ENCODE assay signal across 1 cellular context in the genomic region with DNA sequence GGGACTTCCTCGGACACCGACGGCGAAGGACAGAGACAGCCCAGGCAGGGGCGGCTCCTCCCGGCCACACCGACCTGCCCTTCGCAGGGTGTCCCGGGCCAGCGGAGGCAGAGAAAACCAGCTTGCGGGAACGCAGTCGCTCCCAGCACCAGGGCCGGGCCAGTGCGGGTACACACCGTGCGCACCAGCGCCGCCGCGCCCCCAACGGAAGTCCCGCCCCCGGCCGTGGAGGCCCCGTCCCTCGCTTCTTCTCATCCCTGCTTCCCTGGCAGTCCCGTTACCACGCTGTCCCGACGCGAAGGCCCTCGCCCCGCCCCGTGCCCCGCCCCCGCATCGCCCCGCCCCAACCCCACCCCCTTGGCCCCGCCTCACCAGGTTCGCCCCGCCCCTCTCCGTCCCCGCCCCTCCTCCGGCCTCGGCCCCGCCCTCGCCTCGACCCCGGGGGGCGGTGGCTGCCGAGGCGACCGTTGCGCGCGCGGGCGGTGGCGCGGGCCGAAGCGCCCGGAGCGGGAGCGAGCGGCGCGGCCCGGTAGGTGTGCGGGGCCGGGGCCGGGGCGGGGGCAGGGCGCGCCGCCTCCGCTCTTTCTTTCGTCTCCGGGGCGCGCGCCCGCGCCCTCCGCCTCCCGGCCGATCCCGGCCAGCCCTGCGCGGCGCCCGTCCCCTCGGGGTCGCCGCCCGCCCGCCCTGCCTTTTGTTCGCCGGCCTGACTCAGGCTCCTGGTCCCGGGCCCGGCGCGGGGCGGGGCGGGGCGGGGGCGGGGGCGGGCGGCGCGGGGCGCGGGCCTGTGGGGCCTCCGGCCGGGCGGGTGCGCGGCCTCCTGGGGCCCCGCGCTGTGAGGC.
TF ChIP-seq lines count a peak whose summit lies in the region.

A gene with protein sequence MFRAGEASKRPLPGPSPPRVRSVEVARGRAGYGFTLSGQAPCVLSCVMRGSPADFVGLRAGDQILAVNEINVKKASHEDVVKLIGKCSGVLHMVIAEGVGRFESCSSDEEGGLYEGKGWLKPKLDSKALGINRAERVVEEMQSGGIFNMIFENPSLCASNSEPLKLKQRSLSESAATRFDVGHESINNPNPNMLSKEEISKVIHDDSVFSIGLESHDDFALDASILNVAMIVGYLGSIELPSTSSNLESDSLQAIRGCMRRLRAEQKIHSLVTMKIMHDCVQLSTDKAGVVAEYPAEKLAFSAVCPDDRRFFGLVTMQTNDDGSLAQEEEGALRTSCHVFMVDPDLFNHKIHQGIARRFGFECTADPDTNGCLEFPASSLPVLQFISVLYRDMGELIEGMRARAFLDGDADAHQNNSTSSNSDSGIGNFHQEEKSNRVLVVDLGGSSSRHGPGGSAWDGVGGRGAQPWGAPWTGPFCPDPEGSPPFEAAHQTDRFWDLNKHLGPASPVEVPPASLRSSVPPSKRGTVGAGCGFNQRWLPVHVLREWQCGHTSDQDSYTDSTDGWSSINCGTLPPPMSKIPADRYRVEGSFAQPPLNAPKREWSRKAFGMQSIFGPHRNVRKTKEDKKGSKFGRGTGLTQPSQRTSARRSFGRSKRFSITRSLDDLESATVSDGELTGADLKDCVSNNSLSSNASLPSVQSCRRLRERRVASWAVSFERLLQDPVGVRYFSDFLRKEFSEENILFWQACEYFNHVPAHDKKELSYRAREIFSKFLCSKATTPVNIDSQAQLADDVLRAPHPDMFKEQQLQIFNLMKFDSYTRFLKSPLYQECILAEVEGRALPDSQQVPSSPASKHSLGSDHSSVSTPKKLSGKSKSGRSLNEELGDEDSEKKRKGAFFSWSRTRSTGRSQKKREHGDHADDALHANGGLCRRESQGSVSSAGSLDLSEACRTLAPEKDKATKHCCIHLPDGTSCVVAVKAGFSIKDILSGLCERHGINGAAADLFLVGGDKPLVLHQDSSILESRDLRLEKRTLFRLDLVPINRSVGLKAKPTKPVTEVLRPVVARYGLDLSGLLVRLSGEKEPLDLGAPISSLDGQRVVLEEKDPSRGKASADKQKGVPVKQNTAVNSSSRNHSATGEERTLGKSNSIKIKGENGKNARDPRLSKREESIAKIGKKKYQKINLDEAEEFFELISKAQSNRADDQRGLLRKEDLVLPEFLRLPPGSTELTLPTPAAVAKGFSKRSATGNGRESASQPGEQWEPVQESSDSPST (N-terminal part only) (plus strand): TSS at position 451 of the 839 bp plus-strand sequence. CDS start 23,150 bp downstream, outside the sequence.

TF ChIP-seq in HepG2, 621 proteins besides CTCF, POLR2A, EP300 and RAD21 (continued from another document and continues in another):
- TF ChIP-seq KLF9 (CRISPR knock-in tag; IDR thresholded peaks at IDR 0.05; ENCODE audit: low read depth) = no peak; the same call in 1 of the 2 replicates
- TF ChIP-seq, protein P1, sequence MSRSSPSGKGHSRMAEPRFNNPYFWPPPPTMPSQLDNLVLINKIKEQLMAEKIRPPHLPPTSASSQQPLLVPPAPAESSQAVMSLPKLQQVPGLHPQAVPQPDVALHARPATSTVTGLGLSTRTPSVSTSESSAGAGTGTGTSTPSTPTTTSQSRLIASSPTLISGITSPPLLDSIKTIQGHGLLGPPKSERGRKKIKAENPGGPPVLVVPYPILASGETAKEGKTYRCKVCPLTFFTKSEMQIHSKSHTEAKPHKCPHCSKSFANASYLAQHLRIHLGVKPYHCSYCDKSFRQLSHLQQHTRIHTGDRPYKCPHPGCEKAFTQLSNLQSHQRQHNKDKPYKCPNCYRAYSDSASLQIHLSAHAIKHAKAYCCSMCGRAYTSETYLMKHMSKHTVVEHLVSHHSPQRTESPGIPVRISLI (CRISPR knock-in tag; IDR thresholded peaks at IDR 0.05; ENCODE audit: borderline replicate concordance) = no peak
- TF ChIP-seq KLF15 (CRISPR knock-in tag; IDR thresholded peaks at IDR 0.05; ENCODE audit: borderline replicate concordance) = no peak
- TF ChIP-seq PLRG1 (conservative IDR thresholded peaks at IDR 0.05) = no peak
- TF ChIP-seq KDM4B (CRISPR knock-in tag; IDR thresholded peaks at IDR 0.05) = no peak
- no peak for TF ChIP-seq ZNF30 (CRISPR knock-in tag; IDR thresholded peaks at IDR 0.05)
- no peak for TF ChIP-seq ZKSCAN8 (CRISPR knock-in tag; IDR thresholded peaks at IDR 0.05; ENCODE audit: borderline replicate concordance)
- TF ChIP-seq PAWR (CRISPR knock-in tag; IDR thresholded peaks at IDR 0.05; ENCODE audit: borderline replicate concordance) = no peak
- no peak for TF ChIP-seq KLF11 (CRISPR knock-in tag; IDR thresholded peaks at IDR 0.05)
- no peak for TF ChIP-seq TCF7 (IDR thresholded peaks at IDR 0.05; ENCODE audit: low read depth)
- TF ChIP-seq HOXA5 (CRISPR knock-in tag; IDR thresholded peaks at IDR 0.05) = peak; percentile 21; the same call in 1 of the 2 replicates
- TF ChIP-seq, protein P2, sequence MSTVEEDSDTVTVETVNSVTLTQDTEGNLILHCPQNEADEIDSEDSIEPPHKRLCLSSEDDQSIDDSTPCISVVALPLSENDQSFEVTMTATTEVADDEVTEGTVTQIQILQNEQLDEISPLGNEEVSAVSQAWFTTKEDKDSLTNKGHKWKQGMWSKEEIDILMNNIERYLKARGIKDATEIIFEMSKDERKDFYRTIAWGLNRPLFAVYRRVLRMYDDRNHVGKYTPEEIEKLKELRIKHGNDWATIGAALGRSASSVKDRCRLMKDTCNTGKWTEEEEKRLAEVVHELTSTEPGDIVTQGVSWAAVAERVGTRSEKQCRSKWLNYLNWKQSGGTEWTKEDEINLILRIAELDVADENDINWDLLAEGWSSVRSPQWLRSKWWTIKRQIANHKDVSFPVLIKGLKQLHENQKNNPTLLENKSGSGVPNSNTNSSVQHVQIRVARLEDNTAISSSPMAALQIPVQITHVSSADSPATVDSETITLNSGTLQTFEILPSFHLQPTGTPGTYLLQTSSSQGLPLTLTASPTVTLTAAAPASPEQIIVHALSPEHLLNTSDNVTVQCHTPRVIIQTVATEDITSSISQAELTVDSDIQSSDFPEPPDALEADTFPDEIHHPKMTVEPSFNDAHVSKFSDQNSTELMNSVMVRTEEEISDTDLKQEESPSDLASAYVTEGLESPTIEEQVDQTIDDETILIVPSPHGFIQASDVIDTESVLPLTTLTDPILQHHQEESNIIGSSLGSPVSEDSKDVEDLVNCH (CRISPR knock-in tag; IDR thresholded peaks at IDR 0.05) = no peak
- TF ChIP-seq, protein P3, sequence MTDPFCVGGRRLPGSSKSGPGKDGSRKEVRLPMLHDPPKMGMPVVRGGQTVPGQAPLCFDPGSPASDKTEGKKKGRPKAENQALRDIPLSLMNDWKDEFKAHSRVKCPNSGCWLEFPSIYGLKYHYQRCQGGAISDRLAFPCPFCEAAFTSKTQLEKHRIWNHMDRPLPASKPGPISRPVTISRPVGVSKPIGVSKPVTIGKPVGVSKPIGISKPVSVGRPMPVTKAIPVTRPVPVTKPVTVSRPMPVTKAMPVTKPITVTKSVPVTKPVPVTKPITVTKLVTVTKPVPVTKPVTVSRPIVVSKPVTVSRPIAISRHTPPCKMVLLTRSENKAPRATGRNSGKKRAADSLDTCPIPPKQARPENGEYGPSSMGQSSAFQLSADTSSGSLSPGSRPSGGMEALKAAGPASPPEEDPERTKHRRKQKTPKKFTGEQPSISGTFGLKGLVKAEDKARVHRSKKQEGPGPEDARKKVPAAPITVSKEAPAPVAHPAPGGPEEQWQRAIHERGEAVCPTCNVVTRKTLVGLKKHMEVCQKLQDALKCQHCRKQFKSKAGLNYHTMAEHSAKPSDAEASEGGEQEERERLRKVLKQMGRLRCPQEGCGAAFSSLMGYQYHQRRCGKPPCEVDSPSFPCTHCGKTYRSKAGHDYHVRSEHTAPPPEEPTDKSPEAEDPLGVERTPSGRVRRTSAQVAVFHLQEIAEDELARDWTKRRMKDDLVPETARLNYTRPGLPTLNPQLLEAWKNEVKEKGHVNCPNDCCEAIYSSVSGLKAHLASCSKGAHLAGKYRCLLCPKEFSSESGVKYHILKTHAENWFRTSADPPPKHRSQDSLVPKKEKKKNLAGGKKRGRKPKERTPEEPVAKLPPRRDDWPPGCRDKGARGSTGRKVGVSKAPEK (CRISPR knock-in tag; IDR thresholded peaks at IDR 0.05; ENCODE audit: borderline replicate concordance) = no peak
- no peak for TF ChIP-seq MED13 (CRISPR knock-in tag; IDR thresholded peaks at IDR 0.05)
- TF ChIP-seq ZSCAN25 (CRISPR knock-in tag; IDR thresholded peaks at IDR 0.05) = peak; percentile 93
- TF ChIP-seq ZNF772 (CRISPR knock-in tag; IDR thresholded peaks at IDR 0.05) = no peak
- TF ChIP-seq, protein P4, sequence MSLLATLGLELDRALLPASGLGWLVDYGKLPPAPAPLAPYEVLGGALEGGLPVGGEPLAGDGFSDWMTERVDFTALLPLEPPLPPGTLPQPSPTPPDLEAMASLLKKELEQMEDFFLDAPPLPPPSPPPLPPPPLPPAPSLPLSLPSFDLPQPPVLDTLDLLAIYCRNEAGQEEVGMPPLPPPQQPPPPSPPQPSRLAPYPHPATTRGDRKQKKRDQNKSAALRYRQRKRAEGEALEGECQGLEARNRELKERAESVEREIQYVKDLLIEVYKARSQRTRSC (CRISPR knock-in tag; IDR thresholded peaks at IDR 0.05; ENCODE audit: low read depth) = no peak
- no peak for TF ChIP-seq LCORL (IDR thresholded peaks at IDR 0.05)
- peak; percentile 79 for TF ChIP-seq LCORL (CRISPR knock-in tag; IDR thresholded peaks at IDR 0.05)
- no peak for TF ChIP-seq RFXANK (CRISPR knock-in tag; IDR thresholded peaks at IDR 0.05)
- TF ChIP-seq ZMYM4 (CRISPR knock-in tag; IDR thresholded peaks at IDR 0.05) = no peak; the same call in 1 of the 2 replicates
- TF ChIP-seq, protein P5, sequence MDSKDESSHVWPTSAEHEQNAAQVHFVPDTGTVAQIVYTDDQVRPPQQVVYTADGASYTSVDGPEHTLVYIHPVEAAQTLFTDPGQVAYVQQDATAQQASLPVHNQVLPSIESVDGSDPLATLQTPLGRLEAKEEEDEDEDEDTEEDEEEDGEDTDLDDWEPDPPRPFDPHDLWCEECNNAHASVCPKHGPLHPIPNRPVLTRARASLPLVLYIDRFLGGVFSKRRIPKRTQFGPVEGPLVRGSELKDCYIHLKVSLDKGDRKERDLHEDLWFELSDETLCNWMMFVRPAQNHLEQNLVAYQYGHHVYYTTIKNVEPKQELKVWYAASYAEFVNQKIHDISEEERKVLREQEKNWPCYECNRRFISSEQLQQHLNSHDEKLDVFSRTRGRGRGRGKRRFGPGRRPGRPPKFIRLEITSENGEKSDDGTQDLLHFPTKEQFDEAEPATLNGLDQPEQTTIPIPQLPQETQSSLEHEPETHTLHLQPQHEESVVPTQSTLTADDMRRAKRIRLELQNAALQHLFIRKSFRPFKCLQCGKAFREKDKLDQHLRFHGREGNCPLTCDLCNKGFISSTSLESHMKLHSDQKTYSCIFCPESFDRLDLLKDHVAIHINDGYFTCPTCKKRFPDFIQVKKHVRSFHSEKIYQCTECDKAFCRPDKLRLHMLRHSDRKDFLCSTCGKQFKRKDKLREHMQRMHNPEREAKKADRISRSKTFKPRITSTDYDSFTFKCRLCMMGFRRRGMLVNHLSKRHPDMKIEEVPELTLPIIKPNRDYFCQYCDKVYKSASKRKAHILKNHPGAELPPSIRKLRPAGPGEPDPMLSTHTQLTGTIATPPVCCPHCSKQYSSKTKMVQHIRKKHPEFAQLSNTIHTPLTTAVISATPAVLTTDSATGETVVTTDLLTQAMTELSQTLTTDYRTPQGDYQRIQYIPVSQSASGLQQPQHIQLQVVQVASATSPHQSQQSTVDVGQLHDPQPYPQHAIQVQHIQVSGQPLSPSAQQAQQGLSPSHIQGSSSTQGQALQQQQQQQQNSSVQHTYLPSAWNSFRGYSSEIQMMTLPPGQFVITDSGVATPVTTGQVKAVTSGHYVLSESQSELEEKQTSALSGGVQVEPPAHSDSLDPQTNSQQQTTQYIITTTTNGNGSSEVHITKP (CRISPR knock-in tag; IDR thresholded peaks at IDR 0.05; ENCODE audit: low read depth) = no peak; the same call in 1 of the 2 replicates
- TF ChIP-seq, protein P6, sequence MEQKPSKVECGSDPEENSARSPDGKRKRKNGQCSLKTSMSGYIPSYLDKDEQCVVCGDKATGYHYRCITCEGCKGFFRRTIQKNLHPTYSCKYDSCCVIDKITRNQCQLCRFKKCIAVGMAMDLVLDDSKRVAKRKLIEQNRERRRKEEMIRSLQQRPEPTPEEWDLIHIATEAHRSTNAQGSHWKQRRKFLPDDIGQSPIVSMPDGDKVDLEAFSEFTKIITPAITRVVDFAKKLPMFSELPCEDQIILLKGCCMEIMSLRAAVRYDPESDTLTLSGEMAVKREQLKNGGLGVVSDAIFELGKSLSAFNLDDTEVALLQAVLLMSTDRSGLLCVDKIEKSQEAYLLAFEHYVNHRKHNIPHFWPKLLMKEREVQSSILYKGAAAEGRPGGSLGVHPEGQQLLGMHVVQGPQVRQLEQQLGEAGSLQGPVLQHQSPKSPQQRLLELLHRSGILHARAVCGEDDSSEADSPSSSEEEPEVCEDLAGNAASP (CRISPR knock-in tag; IDR thresholded peaks at IDR 0.05; ENCODE audit: borderline replicate concordance) = no peak
- peak; percentile 50; the same call in 1 of the 2 replicates for TF ChIP-seq ETV5 (CRISPR knock-in tag; IDR thresholded peaks at IDR 0.05; ENCODE audit: borderline replicate concordance)
- no peak for TF ChIP-seq ZNF335 (CRISPR knock-in tag; IDR thresholded peaks at IDR 0.05)
- TF ChIP-seq REXO4 (CRISPR knock-in tag; IDR thresholded peaks at IDR 0.05; ENCODE audit: borderline replicate concordance) = no peak
- TF ChIP-seq MAFK (conservative IDR thresholded peaks at IDR 0.05 in 1 of 2, IDR thresholded peaks at IDR 0.05 in 1 of 2; ENCODE audit: low read length in 2 of 2) = no peak
- TF ChIP-seq, protein P7, sequence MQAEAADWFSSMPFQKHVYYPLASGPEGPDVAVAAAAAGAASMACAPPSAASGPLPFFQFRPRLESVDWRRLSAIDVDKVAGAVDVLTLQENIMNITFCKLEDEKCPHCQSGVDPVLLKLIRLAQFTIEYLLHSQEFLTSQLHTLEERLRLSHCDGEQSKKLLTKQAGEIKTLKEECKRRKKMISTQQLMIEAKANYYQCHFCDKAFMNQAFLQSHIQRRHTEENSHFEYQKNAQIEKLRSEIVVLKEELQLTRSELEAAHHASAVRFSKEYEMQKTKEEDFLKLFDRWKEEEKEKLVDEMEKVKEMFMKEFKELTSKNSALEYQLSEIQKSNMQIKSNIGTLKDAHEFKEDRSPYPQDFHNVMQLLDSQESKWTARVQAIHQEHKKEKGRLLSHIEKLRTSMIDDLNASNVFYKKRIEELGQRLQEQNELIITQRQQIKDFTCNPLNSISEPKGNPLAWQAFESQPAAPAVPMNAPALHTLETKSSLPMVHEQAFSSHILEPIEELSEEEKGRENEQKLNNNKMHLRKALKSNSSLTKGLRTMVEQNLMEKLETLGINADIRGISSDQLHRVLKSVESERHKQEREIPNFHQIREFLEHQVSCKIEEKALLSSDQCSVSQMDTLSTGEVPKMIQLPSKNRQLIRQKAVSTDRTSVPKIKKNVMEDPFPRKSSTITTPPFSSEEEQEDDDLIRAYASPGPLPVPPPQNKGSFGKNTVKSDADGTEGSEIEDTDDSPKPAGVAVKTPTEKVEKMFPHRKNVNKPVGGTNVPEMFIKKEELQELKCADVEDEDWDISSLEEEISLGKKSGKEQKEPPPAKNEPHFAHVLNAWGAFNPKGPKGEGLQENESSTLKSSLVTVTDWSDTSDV (CRISPR knock-in tag; IDR thresholded peaks at IDR 0.05) = no peak
- TF ChIP-seq, protein P8, sequence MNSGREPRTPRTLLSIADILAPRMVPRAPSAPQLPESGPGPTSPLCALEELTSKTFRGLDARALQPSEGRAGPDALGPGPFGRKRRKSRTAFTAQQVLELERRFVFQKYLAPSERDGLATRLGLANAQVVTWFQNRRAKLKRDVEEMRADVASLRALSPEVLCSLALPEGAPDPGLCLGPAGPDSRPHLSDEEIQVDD (CRISPR knock-in tag; IDR thresholded peaks at IDR 0.05; ENCODE audit: borderline replicate concordance) = peak; percentile 66; the same call in 1 of the 2 replicates
- TF ChIP-seq ZNF644 (CRISPR knock-in tag; IDR thresholded peaks at IDR 0.05; ENCODE audit: low read depth) = no peak
- peak; percentile 44; the same call in 1 of the 2 replicates for TF ChIP-seq NFKBIZ (CRISPR knock-in tag; IDR thresholded peaks at IDR 0.05)
- no peak for TF ChIP-seq NR2C2 (CRISPR knock-in tag; IDR thresholded peaks at IDR 0.05; ENCODE audit: borderline replicate concordance)
- TF ChIP-seq PHF8 (CRISPR knock-in tag; IDR thresholded peaks at IDR 0.05) = peak; percentile 74
- 0 out of 2 replicates have a peak, but pooled peaks have one; percentile 46 for TF ChIP-seq ZNF619 (CRISPR knock-in tag; IDR thresholded peaks at IDR 0.05)
- TF ChIP-seq TP53 (CRISPR knock-in tag; conservative IDR thresholded peaks at IDR 0.05) = no peak
